ENCODE assay signal across 20 cellular contexts in the genomic region with DNA sequence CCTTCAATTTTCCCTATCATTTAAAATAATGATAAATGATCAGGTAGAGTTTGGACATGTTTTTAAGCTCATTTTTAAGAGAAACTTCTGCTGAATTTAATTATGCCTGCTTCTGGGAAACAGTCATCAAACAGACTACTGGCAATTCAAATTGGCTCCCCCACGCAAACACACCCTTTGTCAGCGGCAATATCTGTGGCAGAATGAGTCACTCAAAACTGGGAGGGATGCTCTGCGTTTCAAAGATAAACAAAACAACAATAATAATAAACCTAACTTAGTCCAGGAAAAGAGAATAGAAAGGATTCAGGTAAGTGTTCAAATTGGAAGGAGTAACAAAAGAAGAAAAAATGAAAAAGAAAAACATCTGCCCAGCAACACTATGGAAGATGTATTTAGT.
"Had no signal": no experiment of that assay in that cellular context is flagged by ENCODE, and none has a peak within 500 bp of the region (broad histone marks: within the 10 kb centered on the region; RNA-seq: fewer than 3 reads in every experiment).

No MANE protein-coding gene starts in this region.

- H3K9me3 ChIP-seq: adrenal gland had no signal

- H3K27ac ChIP-seq: adrenal gland, KMS-11, SK-N-MC, VCaP had no signal

- H3K36me3 Mint-ChIP-seq: activated naive CD8-positive, alpha-beta T cell treated with anti-CD3 and anti-CD28 coated beads, Interleukin-2, amount 10 ng/mL, durations not matched to agents 7 days and 5 days; IgD-negative memory B cell had no signal

- H3K4me1 Mint-ChIP-seq: activated naive CD8-positive, alpha-beta T cell treated with anti-CD3 and anti-CD28 coated beads, Interleukin-2, amount 10 ng/mL, durations not matched to agents 7 days and 5 days; central memory CD8-positive, alpha-beta T cell; IgD-negative memory B cell had no signal

- H3K4me3 ChIP-seq: adrenal gland, SK-N-MC had no signal

- H3K4me3 Mint-ChIP-seq: activated CD8-positive, alpha-beta T cell treated with anti-CD3 and anti-CD28 coated beads for 36 hours; activated naive CD8-positive, alpha-beta T cell treated with anti-CD3 and anti-CD28 coated beads, Interleukin-2, amount 10 ng/mL, durations not matched to agents 7 days and 5 days; activated T-cell treated with anti-CD3 and anti-CD28 coated beads, Interleukin-2, amount 50 U/mL, for 72 hours; central memory CD8-positive, alpha-beta T cell; IgD-negative memory B cell had no signal

- H3K27me3 ChIP-seq: adrenal gland had no signal

- H3K27ac Mint-ChIP-seq: activated CD8-positive, alpha-beta T cell treated with anti-CD3 and anti-CD28 coated beads for 36 hours; activated naive CD8-positive, alpha-beta T cell treated with anti-CD3 and anti-CD28 coated beads, Interleukin-2, amount 10 ng/mL, durations not matched to agents 7 days and 5 days; activated T-cell treated with anti-CD3 and anti-CD28 coated beads, Interleukin-2, amount 50 U/mL, for 72 hours; activated T-helper 2 cell treated with anti-CD3 and anti-CD28 coated beads, Interferon-gamma antibody, Interleukin-2, Interleukin-4, amounts not matched to agents 10 μg/mL and 5 μg/mL and 100 μg/mL, durations not matched to agents 14 hours and 24 hours and 36 hours; IgD-negative memory B cell had no signal

- DNase-seq: activated CD4-positive, CD25-positive, alpha-beta regulatory T cell; activated CD8-positive, alpha-beta memory T cell treated with anti-CD3 and anti-CD28 coated beads, Interleukin-2, amount 50 U/mL, for 4 hours; activated CD8-positive, alpha-beta T cell treated with anti-CD3 and anti-CD28 coated beads for 36 hours; activated naive CD4-positive, alpha-beta T cell treated with anti-CD3 and anti-CD28 coated beads, Interleukin-2, amount 50 U/mL, for 16 hours; activated naive CD8-positive, alpha-beta T cell treated with anti-CD3 and anti-CD28 coated beads, Interleukin-2, amount 10 ng/mL, durations not matched to agents 7 days and 5 days; activated T-cell treated with anti-CD3 and anti-CD28 coated beads, Interleukin-2, amount 50 U/mL, for 72 hours; NCI-H1417; NCI-H1694; NCI-H2029; NCI-H2107; NCI-H748 treated with DMSO at 0.1 percent for 48 hours; RPMI8226; T-helper 1 cell had no signal

- H3K9ac ChIP-seq: KMS-11 had no signal

- H3K4me1 ChIP-seq: adrenal gland had no signal

- H3K36me3 ChIP-seq: adrenal gland had no signal

- H3K9me3 Mint-ChIP-seq: activated CD8-positive, alpha-beta T cell treated with anti-CD3 and anti-CD28 coated beads for 36 hours; central memory CD8-positive, alpha-beta T cell had no signal
